In genomic region chr10:96267234-96267705, GRCh38 we compare ENCODE assay signal across 26 cellular contexts. TPM values are rescaled to one million over a fixed set of nuclear protein-coding genes. Genes with fewer than 3 reads are reported as not detected.
A peak's percentile ranks its signal among the peaks of the same experiment; 100 is the strongest.
DNase-seq lines count a peak whose midpoint lies in the region; ATAC-seq and TF ChIP-seq lines count a peak whose summit lies in the region.
"Had no signal": no experiment of that assay in that cellular context is flagged by ENCODE, and none has a peak within 500 bp of the region (broad histone marks: within the 10 kb centered on the region; RNA-seq: fewer than 3 reads in every experiment).

No MANE protein-coding gene starts in this region.

- H3K9me3 Mint-ChIP-seq in activated naive CD8-positive, alpha-beta T cell treated with anti-CD3 and anti-CD28 coated beads, Interleukin-2, amount 50 U/mL, for 24 hours: no peaks in the 10 kb centered on the region
- H3K9me3 Mint-ChIP-seq in activated naive CD8-positive, alpha-beta T cell treated with anti-CD3 and anti-CD28 coated beads for 36 hours: no peaks in the 10 kb centered on the region
- H3K9me3 Mint-ChIP-seq in type B pancreatic cell: peaks cover 8% of the 10 kb centered on the region
- H3K9me3 Mint-ChIP-seq: activated CD4-positive, alpha-beta T cell treated with anti-CD3 and anti-CD28 coated beads, Interleukin-2, amount 10 ng/mL, durations not matched to agents 7 days and 5 days; activated naive CD4-positive, alpha-beta T cell treated with anti-CD3 and anti-CD28 coated beads, Interleukin-2, amount 50 U/mL, for 24 hours; activated T-cell treated with anti-CD3 and anti-CD28 coated beads, Interleukin-2, amount 50 U/mL, for 24 hours; GM23338; naive thymus-derived CD8-positive, alpha-beta T cell; stimulated activated effector memory CD8-positive, alpha-beta T cell treated with anti-CD3 and anti-CD28 coated beads, Interleukin-12 subunit alpha, Interleukin-12 subunit beta, amount 100 ng/mL, for 72 hours had no signal

- H3K27me3 ChIP-seq in foreskin keratinocyte: no peaks in the 10 kb centered on the region
- H3K27me3 ChIP-seq: brain microvascular endothelial cell, left lung, spleen, upper lobe of left lung had no signal

- H3K27ac Mint-ChIP-seq in activated naive CD8-positive, alpha-beta T cell treated with anti-CD3 and anti-CD28 coated beads, Interleukin-2, amount 50 U/mL, for 24 hours: peak overlapping the region; percentile 11
- no peak overlapping the region for H3K27ac Mint-ChIP-seq in activated naive CD8-positive, alpha-beta T cell treated with anti-CD3 and anti-CD28 coated beads for 36 hours
- peak overlapping the region; percentile 83 for H3K27ac Mint-ChIP-seq in type B pancreatic cell
- H3K27ac Mint-ChIP-seq: activated CD4-positive, alpha-beta T cell treated with anti-CD3 and anti-CD28 coated beads, Interleukin-2, amount 10 ng/mL, durations not matched to agents 7 days and 5 days; activated naive CD4-positive, alpha-beta T cell treated with anti-CD3 and anti-CD28 coated beads, Interleukin-2, amount 50 U/mL, for 24 hours; activated T-cell treated with anti-CD3 and anti-CD28 coated beads, Interleukin-2, amount 50 U/mL, for 24 hours; CD4-positive, CD25-positive, alpha-beta regulatory T cell; GM23338; progenitor cell of endocrine pancreas; stimulated activated effector memory CD8-positive, alpha-beta T cell treated with anti-CD3 and anti-CD28 coated beads, Interleukin-12 subunit alpha, Interleukin-12 subunit beta, amount 100 ng/mL, for 72 hours had no signal

- TF ChIP-seq CTCF in RWPE1 (conservative IDR thresholded peaks at IDR 0.05; ENCODE audit: low read depth) (no peak), foreskin keratinocyte (conservative IDR thresholded peaks at IDR 0.05) (no peak), type B pancreatic cell (conservative IDR thresholded peaks at IDR 0.05) (no peak)

- DNase-seq in activated naive CD8-positive, alpha-beta T cell treated with anti-CD3 and anti-CD28 coated beads, Interleukin-2, amount 50 U/mL, for 24 hours: no peak
- no peak for DNase-seq in activated naive CD8-positive, alpha-beta T cell treated with anti-CD3 and anti-CD28 coated beads for 36 hours
- DNase-seq in RWPE1 (ENCODE audit: low spot score) (peak; percentile 91), foreskin keratinocyte (peak; percentile 49 to 65), type B pancreatic cell (ENCODE audit: extremely low spot score, unreplicated experiment) (no peak), T1000 (lab: John Stamatoyannopoulos, UW) (no peak), epidermal melanocyte (ENCODE audit: insufficient read length, low spot score) (no peak), RKO (ENCODE audit: low spot score) (no peak)
- DNase-seq: activated CD4-positive, alpha-beta T cell treated with anti-CD3 and anti-CD28 coated beads, Interleukin-2, amount 10 ng/mL, durations not matched to agents 7 days and 5 days; activated T-cell treated with anti-CD3 and anti-CD28 coated beads, Interleukin-2, amount 50 U/mL, for 24 hours; brain microvascular endothelial cell; CD4-positive, CD25-positive, alpha-beta regulatory T cell; DMS79 treated with DMSO at 0.1 percent for 48 hours; dorsolateral prefrontal cortex; hypothalamus; Kasumi-1; left lung; naive thymus-derived CD8-positive, alpha-beta T cell; NCI-H1417; spleen; upper lobe of left lung had no signal

- H3K4me3 Mint-ChIP-seq in activated naive CD8-positive, alpha-beta T cell treated with anti-CD3 and anti-CD28 coated beads, Interleukin-2, amount 50 U/mL, for 24 hours: no peak overlapping the region
- no peak overlapping the region for H3K4me3 Mint-ChIP-seq in activated naive CD8-positive, alpha-beta T cell treated with anti-CD3 and anti-CD28 coated beads for 36 hours
- peak overlapping the region; percentile 76 for H3K4me3 Mint-ChIP-seq in type B pancreatic cell
- H3K4me3 Mint-ChIP-seq: activated CD4-positive, alpha-beta T cell treated with anti-CD3 and anti-CD28 coated beads, Interleukin-2, amount 10 ng/mL, durations not matched to agents 7 days and 5 days; activated naive CD4-positive, alpha-beta T cell treated with anti-CD3 and anti-CD28 coated beads, Interleukin-2, amount 50 U/mL, for 24 hours; activated T-cell treated with anti-CD3 and anti-CD28 coated beads, Interleukin-2, amount 50 U/mL, for 24 hours; CD4-positive, CD25-positive, alpha-beta regulatory T cell; GM23338; stimulated activated effector memory CD8-positive, alpha-beta T cell treated with anti-CD3 and anti-CD28 coated beads, Interleukin-12 subunit alpha, Interleukin-12 subunit beta, amount 100 ng/mL, for 72 hours had no signal

- peaks cover 7% of the 10 kb centered on the region for H3K4me1 ChIP-seq in foreskin keratinocyte
- H3K4me1 ChIP-seq: A549 had no signal

- peaks cover 9% of the 10 kb centered on the region for H3K4me1 Mint-ChIP-seq in activated naive CD8-positive, alpha-beta T cell treated with anti-CD3 and anti-CD28 coated beads, Interleukin-2, amount 50 U/mL, for 24 hours
- H3K4me1 Mint-ChIP-seq in activated naive CD8-positive, alpha-beta T cell treated with anti-CD3 and anti-CD28 coated beads for 36 hours: peaks cover 6% of the 10 kb centered on the region
- H3K4me1 Mint-ChIP-seq in type B pancreatic cell (ENCODE audit: unreplicated experiment): peaks cover 24% of the 10 kb centered on the region
- H3K4me1 Mint-ChIP-seq: activated CD4-positive, alpha-beta T cell treated with anti-CD3 and anti-CD28 coated beads, Interleukin-2, amount 10 ng/mL, durations not matched to agents 7 days and 5 days; activated naive CD4-positive, alpha-beta T cell treated with anti-CD3 and anti-CD28 coated beads, Interleukin-2, amount 50 U/mL, for 24 hours; CD4-positive, CD25-positive, alpha-beta regulatory T cell; stimulated activated effector memory CD8-positive, alpha-beta T cell treated with anti-CD3 and anti-CD28 coated beads, Interleukin-12 subunit alpha, Interleukin-12 subunit beta, amount 100 ng/mL, for 72 hours had no signal

- H3K27me3 Mint-ChIP-seq in activated naive CD8-positive, alpha-beta T cell treated with anti-CD3 and anti-CD28 coated beads, Interleukin-2, amount 50 U/mL, for 24 hours: peaks cover 1% of the 10 kb centered on the region
- peaks cover 3% of the 10 kb centered on the region for H3K27me3 Mint-ChIP-seq in activated naive CD8-positive, alpha-beta T cell treated with anti-CD3 and anti-CD28 coated beads for 36 hours
- no peaks in the 10 kb centered on the region for H3K27me3 Mint-ChIP-seq in type B pancreatic cell
- H3K27me3 Mint-ChIP-seq: progenitor cell of endocrine pancreas had no signal

- POLR2A ChIA-PET in RWPE1 (lab: Yijun Ruan, JAX; ENCODE audit: low non-redundant PET): no interaction called here

- ATAC-seq in activated naive CD8-positive, alpha-beta T cell treated with anti-CD3 and anti-CD28 coated beads, Interleukin-2, amount 50 U/mL, for 24 hours: no peak
- peak; percentile 96 for ATAC-seq in foreskin keratinocyte
- ATAC-seq: A549; GM23338; left lung; naive thymus-derived CD8-positive, alpha-beta T cell; stimulated activated effector memory CD8-positive, alpha-beta T cell treated with anti-CD3 and anti-CD28 coated beads, Interleukin-12 subunit alpha, Interleukin-12 subunit beta, amount 100 ng/mL, for 72 hours had no signal

- H3K36me3 Mint-ChIP-seq in activated naive CD8-positive, alpha-beta T cell treated with anti-CD3 and anti-CD28 coated beads, Interleukin-2, amount 50 U/mL, for 24 hours (ENCODE audit: low read depth): no peaks in the 10 kb centered on the region
- H3K36me3 Mint-ChIP-seq in activated naive CD8-positive, alpha-beta T cell treated with anti-CD3 and anti-CD28 coated beads for 36 hours: no peaks in the 10 kb centered on the region
- H3K36me3 Mint-ChIP-seq in type B pancreatic cell: peaks cover 13% of the 10 kb centered on the region
- H3K36me3 Mint-ChIP-seq: activated naive CD4-positive, alpha-beta T cell treated with anti-CD3 and anti-CD28 coated beads, Interleukin-2, amount 50 U/mL, for 24 hours; CD4-positive, CD25-positive, alpha-beta regulatory T cell; naive thymus-derived CD8-positive, alpha-beta T cell; stimulated activated effector memory CD8-positive, alpha-beta T cell treated with anti-CD3 and anti-CD28 coated beads, Interleukin-12 subunit alpha, Interleukin-12 subunit beta, amount 100 ng/mL, for 72 hours had no signal

- no peak overlapping the region for H3K27ac ChIP-seq in RWPE1
- no peak overlapping the region for H3K27ac ChIP-seq in foreskin keratinocyte
- H3K27ac ChIP-seq: A549, brain microvascular endothelial cell, left lung, upper lobe of left lung had no signal

- CTCF ChIA-PET in RWPE1 (lab: Yijun Ruan, JAX): no interaction called here

RNA-seq across cellular contexts. Expression of gene BLNK, which starts 4.1 kb away (rescaled TPM):
- total RNA-seq in activated naive CD8-positive, alpha-beta T cell treated with anti-CD3 and anti-CD28 coated beads for 36 hours: 1 to 10 TPM in 1 of 2 experiments, under 1 TPM in 1; 0.94 to 1.3 TPM
- total RNA-seq in foreskin keratinocyte (not detected in 2 replicates), type B pancreatic cell (ENCODE audit: low replicate concordance) (21.7 and 59.8 TPM in 2 replicates)
- 0.06 TPM in 2 replicates for polyA plus RNA-seq in foreskin keratinocyte
- total RNA-seq: activated CD4-positive, alpha-beta T cell treated with anti-CD3 and anti-CD28 coated beads, Interleukin-2, amount 10 ng/mL, durations not matched to agents 7 days and 5 days; GM23338 had no signal
- polyA plus RNA-seq: A549 had no signal

RNA-seq across cellular contexts. Expression of gene DNTT, which starts 37.0 kb away (rescaled TPM):
- total RNA-seq in activated naive CD8-positive, alpha-beta T cell treated with anti-CD3 and anti-CD28 coated beads for 36 hours: not detected
- total RNA-seq in foreskin keratinocyte (not detected in 2 replicates), type B pancreatic cell (ENCODE audit: low replicate concordance) (not detected in 2 replicates)
- not detected in 2 replicates for polyA plus RNA-seq in foreskin keratinocyte
- total RNA-seq: activated CD4-positive, alpha-beta T cell treated with anti-CD3 and anti-CD28 coated beads, Interleukin-2, amount 10 ng/mL, durations not matched to agents 7 days and 5 days; CD4-positive, CD25-positive, alpha-beta regulatory T cell; GM23338; left lung; naive thymus-derived CD8-positive, alpha-beta T cell; progenitor cell of endocrine pancreas; upper lobe of left lung had no signal
- polyA plus RNA-seq: A549; GM23338; naive thymus-derived CD8-positive, alpha-beta T cell had no signal

Comparison
In these comparisons a context has a peak if more than half of its experiments do, and no peak if none do; other contexts are left out.
1. DNase-seq: peak in RWPE1 (single experiment) and foreskin keratinocyte (2 of 2); none in activated naive CD8-positive, alpha-beta T cell treated with anti-CD3 and anti-CD28 coated beads, Interleukin-2, amount 50 U/mL, for 24 hours (single experiment), activated naive CD8-positive, alpha-beta T cell treated with anti-CD3 and anti-CD28 coated beads for 36 hours (single experiment), type B pancreatic cell (single experiment), T1000 (single experiment), epidermal melanocyte (single experiment) and RKO (single experiment).